9 cellular contexts compared by ENCODE assay signal in the genomic region with DNA sequence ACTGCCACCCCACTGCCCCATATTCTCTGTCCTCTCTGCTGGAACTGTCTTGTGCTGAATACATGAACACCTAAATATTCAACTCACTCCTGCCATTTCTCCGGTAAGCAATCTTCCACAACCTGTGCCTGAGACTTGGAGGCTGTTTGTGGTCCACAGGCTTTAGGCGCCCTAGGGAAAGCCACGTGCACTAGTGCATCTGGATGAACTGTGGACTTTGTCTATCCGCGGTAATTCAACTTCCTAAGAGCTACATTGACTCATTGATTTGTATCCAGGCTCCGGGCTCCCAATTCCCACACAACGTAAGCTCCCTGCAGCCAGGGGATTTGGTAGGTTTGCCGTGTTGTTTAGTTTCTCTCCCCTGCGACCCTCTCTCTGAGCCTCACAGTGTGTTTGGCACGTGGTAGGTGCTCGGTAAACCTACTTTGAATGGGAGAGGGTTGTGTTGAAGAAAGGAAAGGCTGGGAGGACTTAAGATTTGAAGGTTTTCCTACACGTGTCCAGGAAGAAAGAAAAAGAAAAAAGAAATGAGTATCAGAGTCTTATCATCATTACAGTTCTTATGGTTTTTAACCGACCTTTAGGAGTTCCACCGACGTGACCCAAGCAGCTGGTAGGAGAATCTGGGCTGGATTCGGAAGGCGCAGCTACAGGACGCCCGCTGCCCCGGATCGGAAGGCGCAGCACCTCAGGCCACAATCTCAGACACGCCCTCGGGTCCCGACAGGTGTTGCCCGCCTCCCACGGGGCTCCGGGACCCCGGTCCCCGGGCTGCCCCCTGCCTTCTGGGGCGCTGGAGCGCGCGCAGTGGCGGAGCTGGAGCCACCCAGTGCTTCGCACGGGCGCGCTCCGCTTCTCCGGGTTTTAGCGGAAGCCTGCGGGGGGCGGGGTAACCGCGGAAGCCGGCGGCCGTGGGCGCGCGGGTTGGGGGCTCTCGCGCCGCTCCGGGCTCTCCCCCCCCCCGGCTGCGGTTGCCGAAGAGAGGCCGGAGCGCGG.
DNase-seq lines count a peak whose midpoint lies in the region; ATAC-seq, FAIRE-seq and TF ChIP-seq lines count a peak whose summit lies in the region.
"Had no signal": no experiment of that assay in that cellular context is flagged by ENCODE, and none has a peak within 500 bp of the region (broad histone marks: within the 10 kb centered on the region; RNA-seq: fewer than 3 reads in every experiment).

No MANE protein-coding gene starts in this region.

- H3K27me3 ChIP-seq in duodenal mucosa (ENCODE audit: control insufficient read depth in 1 of 2, insufficient read depth in 2 of 2, low read length in 2 of 2) (peaks cover 7 to 10% of the 10 kb centered on the region in 2 donors), neuron (ENCODE audit: insufficient read depth, low read length) (peaks cover 36% of the 10 kb centered on the region)

- DNase-seq in DMS53 (lab: John Stamatoyannopoulos, UW), result peak; percentile 95
- DNase-seq in NCI-H1930 (lab: John Stamatoyannopoulos, UW), result peak; percentile 71 to 78
- no peak for DNase-seq in GM12892 (ENCODE audit: insufficient read length)
- no peak for DNase-seq in H4 (ENCODE audit: low spot score)
- no peak for DNase-seq in amniotic stem cell (lab: John Stamatoyannopoulos, UW)
- DNase-seq: activated CD4-positive, alpha-beta T cell treated with anti-CD3 and anti-CD28 coated beads, Interleukin-2, amount 50 U/mL, for 48 hours had no signal

- FAIRE-seq in GM12892 (lab: Jason Lieb, UNC), result no peak

- H3K9me3 ChIP-seq in duodenal mucosa (ENCODE audit: control insufficient read depth in 1 of 2, low read length in 2 of 2) (no peaks in the 10 kb centered on the region), neuron (ENCODE audit: low read length) (no peaks in the 10 kb centered on the region)

- no peak overlapping the region for H3K27ac ChIP-seq in duodenal mucosa (ENCODE audit: low read depth, low read length)

- no peak overlapping the region for H3K9ac ChIP-seq in duodenal mucosa (ENCODE audit: low read depth in 1 of 2, low read length in 2 of 2)

- H3K4me3 ChIP-seq in duodenal mucosa (ENCODE audit: low read depth in 1 of 2, low read length in 2 of 2) (peak overlapping the region; percentile 45 to 65), neuron (ENCODE audit: low read length) (peak overlapping the region; percentile 40)

- H3K4me1 ChIP-seq in duodenal mucosa (ENCODE audit: control insufficient read depth in 1 of 2, insufficient read depth in 2 of 2, low read length in 2 of 2) (no peaks in the 10 kb centered on the region), neuron (ENCODE audit: insufficient read depth, low read length) (no peaks in the 10 kb centered on the region)

- H3K36me3 ChIP-seq in duodenal mucosa (ENCODE audit: control insufficient read depth in 1 of 2, insufficient read depth in 2 of 2, low read length in 2 of 2) (no peaks in the 10 kb centered on the region), neuron (ENCODE audit: insufficient read depth, low read length) (no peaks in the 10 kb centered on the region)

- H2AFZ ChIP-seq in neuron (ENCODE audit: low read depth, low read length), result peak overlapping the region; percentile 77

- no peak for TF ChIP-seq POLR2A in GM12892 (IDR thresholded peaks at IDR 0.05; ENCODE audit: low read depth, low read length)

- no peak for ATAC-seq in HG03571 (IDR thresholded peaks at IDR 0.05; ENCODE audit: unreplicated experiment)

Comparison
In these comparisons a context has a peak if more than half of its experiments do, and no peak if none do; other contexts are left out.
1. DNase-seq: peak in DMS53 (single experiment) and NCI-H1930 (2 of 2); none in GM12892 (single experiment), H4 (single experiment) and amniotic stem cell (single experiment).